15 cellular contexts compared by ENCODE assay signal in the genomic region with DNA sequence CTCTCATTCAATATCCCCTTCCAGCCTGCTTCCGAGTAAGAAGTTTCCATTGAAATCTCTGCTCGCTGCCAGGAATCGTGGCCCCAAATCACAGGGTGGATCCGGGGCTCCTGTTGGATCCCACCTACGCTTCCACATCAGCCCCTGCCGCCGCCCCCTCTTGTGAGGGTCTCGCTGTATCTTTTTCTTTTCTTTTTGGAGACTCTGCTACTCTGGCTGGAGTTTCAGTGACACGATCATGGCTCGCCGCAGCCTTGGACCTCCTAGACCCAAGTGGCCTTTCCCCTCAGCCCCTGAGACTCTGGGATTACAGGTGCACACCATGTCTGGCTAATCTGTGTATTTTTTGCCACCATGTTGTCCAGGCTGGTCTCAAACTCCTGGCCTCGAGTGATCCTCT.
DNase-seq lines count a peak whose midpoint lies in the region; ATAC-seq and TF ChIP-seq lines count a peak whose summit lies in the region.
"Had no signal": no experiment of that assay in that cellular context is flagged by ENCODE, and none has a peak within 500 bp of the region (broad histone marks: within the 10 kb centered on the region; RNA-seq: fewer than 3 reads in every experiment).

No MANE protein-coding gene starts in this region.

- peak overlapping the region; percentile 67 for H3K27ac ChIP-seq in cingulate gyrus (ENCODE audit: low read depth, low read length)
- peak overlapping the region; percentile 79 for H3K27ac ChIP-seq in substantia nigra (ENCODE audit: low read depth, low read length, poor library complexity, severe bottlenecking)
- H3K27ac ChIP-seq in esophagus squamous epithelium: no peak overlapping the region
- H3K27ac ChIP-seq: C4-2B had no signal

- in situ Hi-C loops in GM13977 (cut with MboI; ENCODE audit: low pct_unique_long_range_greater_than_20kb, low sequenced_read_pairs, unreplicated experiment): no loop called here

- no peaks in the 10 kb centered on the region for H3F3A ChIP-seq in Loucy (ENCODE audit: low read depth)

- intact Hi-C loops in natural killer cell (cut with micrococcal nuclease) (no loop called here), esophagus squamous epithelium (cut with DNase I) (no loop called here)

- peaks cover 20% of the 10 kb centered on the region for H3K4me1 ChIP-seq in Loucy (ENCODE audit: insufficient read depth, low read length, poor library complexity, severe bottlenecking)
- peaks cover 0 to 14% (median 0%) of the 10 kb centered on the region in 3 donors for H3K4me1 ChIP-seq in esophagus squamous epithelium
- H3K4me1 ChIP-seq: HAP-1 had no signal

- ATAC-seq in natural killer cell: no peak

- H3K27me3 ChIP-seq in Loucy (ENCODE audit: insufficient read depth, low read length, poor library complexity, severe bottlenecking): no peaks in the 10 kb centered on the region
- H3K27me3 ChIP-seq in esophagus squamous epithelium: peaks cover 0 to 12% (median 0%) of the 10 kb centered on the region in 4 donors

- 81 to 83% methylated on average over 12 of the region's 12 CpGs for WGBS in esophagus squamous epithelium, 2 donors

- H3K9me3 ChIP-seq in Loucy (ENCODE audit: insufficient read depth, low read depth, low read length) (no peaks in the 10 kb centered on the region), esophagus squamous epithelium (no peaks in the 10 kb centered on the region)
- H3K9me3 ChIP-seq: HAP-1 had no signal

- H3K36me3 ChIP-seq in Loucy (ENCODE audit: insufficient read depth, low read length) (no peaks in the 10 kb centered on the region), esophagus squamous epithelium (no peaks in the 10 kb centered on the region)
- H3K36me3 ChIP-seq: HAP-1 had no signal

- H3K79me2 ChIP-seq in Loucy (ENCODE audit: insufficient read depth, low read length): no peaks in the 10 kb centered on the region

- H3K4me3 ChIP-seq in Loucy (ENCODE audit: low read length, poor library complexity, severe bottlenecking) (no peak overlapping the region), esophagus squamous epithelium (no peak overlapping the region)
- H3K4me3 ChIP-seq: HAP-1 had no signal

- H3K4me1 Mint-ChIP-seq in natural killer cell: peaks cover 59 to 69% of the 10 kb centered on the region in 2 donors

- H4K20me1 ChIP-seq in Loucy (ENCODE audit: insufficient read depth, low read length, poor library complexity, severe bottlenecking): no peaks in the 10 kb centered on the region

- peak overlapping the region; percentile 25 to 44 for H3K27ac Mint-ChIP-seq in natural killer cell

- H3K4me2 ChIP-seq in Loucy (ENCODE audit: low read depth, low read length, poor library complexity, severe bottlenecking): peak overlapping the region; percentile 30

- no peak for TF ChIP-seq POLR2A in esophagus squamous epithelium (IDR thresholded peaks at IDR 0.05)

- H3K36me3 Mint-ChIP-seq in natural killer cell: no peaks in the 10 kb centered on the region
- H3K36me3 Mint-ChIP-seq: CD8-positive, alpha-beta memory T cell had no signal

- no peaks in the 10 kb centered on the region for H3K9me3 Mint-ChIP-seq in natural killer cell

- DNase-seq in natural killer cell: no peak
- no peak for DNase-seq in substantia nigra (lab: John Stamatoyannopoulos, UW)
- DNase-seq in esophagus squamous epithelium (lab: John Stamatoyannopoulos, UW): no peak
- no peak for DNase-seq in MV-4-11 (lab: John Stamatoyannopoulos, UW)
- DNase-seq in GM13977 (ENCODE audit: low spot score): no peak
- DNase-seq in NOMO-1 (lab: John Stamatoyannopoulos, UW; ENCODE audit: unreplicated experiment in 2 of 2): no peak
- DNase-seq: Calu3; CD8-positive, alpha-beta memory T cell; NCI-H226; NCI-H748 treated with DMSO at 0.1 percent for 48 hours; NK-92 treated with Interleukin-12 subunit alpha and Interleukin-12 subunit beta, amount 100 ng/mL, for 24 hours had no signal

- TF ChIP-seq CTCF in Loucy (conservative IDR thresholded peaks at IDR 0.05; ENCODE audit: low read length) (no peak), natural killer cell (IDR thresholded peaks at IDR 0.05) (no peak), esophagus squamous epithelium (IDR thresholded peaks at IDR 0.05) (no peak), GM13977 (IDR thresholded peaks at IDR 0.05; ENCODE audit: extremely low read depth, insufficient read depth, missing control alignments) (no peak)

- no peak overlapping the region for H3K9ac ChIP-seq in Loucy (ENCODE audit: low read depth, low read length, poor library complexity, severe bottlenecking)

- peak overlapping the region; percentile 49 for H3K4me3 Mint-ChIP-seq in natural killer cell
- H3K4me3 Mint-ChIP-seq: CD8-positive, alpha-beta memory T cell had no signal

- no peaks in the 10 kb centered on the region for H3K9me2 ChIP-seq in Loucy (replicated peaks; ENCODE audit: low read depth, low read length)

- peaks cover 0 to 6% of the 10 kb centered on the region in 2 donors for H3K27me3 Mint-ChIP-seq in natural killer cell (ENCODE audit: low read depth in 2 of 2)

- H2AFZ ChIP-seq in Loucy (ENCODE audit: low read length): no peak overlapping the region

Comparison
In these comparisons a context has a peak if more than half of its experiments do, and no peak if none do; other contexts are left out.
1. H3K27ac ChIP-seq: peak in cingulate gyrus (single experiment) and substantia nigra (single experiment); none in esophagus squamous epithelium (0 of 4).